Comparison of ENCODE assay signal across 1 cellular context in the genomic region with DNA sequence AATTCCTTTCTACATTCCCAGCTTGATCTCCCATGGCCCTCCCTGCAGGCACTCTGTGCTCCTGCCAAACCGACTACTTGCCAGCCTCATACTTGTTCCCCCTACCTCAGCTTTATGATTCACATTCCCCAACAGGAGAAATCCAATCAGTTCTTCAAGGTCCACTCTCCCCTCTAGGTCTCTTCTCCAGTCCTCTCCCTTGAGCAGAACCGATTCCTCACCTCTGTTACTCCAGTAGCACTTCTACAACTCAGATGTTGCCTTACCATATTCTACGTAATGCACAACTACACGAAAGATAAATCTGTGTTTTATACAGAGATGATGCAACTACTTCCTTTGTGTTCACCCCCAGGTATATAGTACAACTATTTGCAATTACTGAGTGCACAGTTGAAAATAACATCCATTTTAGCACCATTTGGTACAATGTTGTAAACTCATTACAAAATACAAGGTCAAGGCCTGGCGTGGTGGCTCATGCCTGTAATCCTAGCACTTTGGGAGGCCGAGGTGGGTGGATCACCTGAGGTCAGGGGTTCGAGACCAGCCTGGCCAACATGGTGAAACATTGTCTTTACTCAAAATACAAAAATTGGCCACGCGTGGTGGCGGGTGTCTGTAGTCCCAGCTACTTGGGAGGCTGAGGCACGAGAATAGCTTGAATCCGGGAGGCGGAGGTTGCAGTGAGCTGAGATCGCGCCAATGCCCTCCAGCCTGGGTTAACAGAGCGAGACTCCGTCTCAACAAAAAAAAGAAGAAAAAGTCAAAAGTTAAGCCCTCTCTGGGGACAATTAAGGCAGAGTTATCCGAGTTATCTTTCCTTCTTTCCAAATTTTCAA.
TF ChIP-seq lines count a peak whose summit lies in the region.

No MANE protein-coding gene starts in this region.

TF ChIP-seq in A549, 52 proteins besides CTCF, POLR2A, EP300 and RAD21 (continued from another document):
- TF ChIP-seq, protein P1, sequence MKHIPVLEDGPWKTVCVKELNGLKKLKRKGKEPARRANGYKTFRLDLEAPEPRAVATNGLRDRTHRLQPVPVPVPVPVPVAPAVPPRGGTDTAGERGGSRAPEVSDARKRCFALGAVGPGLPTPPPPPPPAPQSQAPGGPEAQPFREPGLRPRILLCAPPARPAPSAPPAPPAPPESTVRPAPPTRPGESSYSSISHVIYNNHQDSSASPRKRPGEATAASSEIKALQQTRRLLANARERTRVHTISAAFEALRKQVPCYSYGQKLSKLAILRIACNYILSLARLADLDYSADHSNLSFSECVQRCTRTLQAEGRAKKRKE (CRISPR knock-in tag; IDR thresholded peaks at IDR 0.05; ENCODE audit: low read depth) = no peak
